In the genomic region with DNA sequence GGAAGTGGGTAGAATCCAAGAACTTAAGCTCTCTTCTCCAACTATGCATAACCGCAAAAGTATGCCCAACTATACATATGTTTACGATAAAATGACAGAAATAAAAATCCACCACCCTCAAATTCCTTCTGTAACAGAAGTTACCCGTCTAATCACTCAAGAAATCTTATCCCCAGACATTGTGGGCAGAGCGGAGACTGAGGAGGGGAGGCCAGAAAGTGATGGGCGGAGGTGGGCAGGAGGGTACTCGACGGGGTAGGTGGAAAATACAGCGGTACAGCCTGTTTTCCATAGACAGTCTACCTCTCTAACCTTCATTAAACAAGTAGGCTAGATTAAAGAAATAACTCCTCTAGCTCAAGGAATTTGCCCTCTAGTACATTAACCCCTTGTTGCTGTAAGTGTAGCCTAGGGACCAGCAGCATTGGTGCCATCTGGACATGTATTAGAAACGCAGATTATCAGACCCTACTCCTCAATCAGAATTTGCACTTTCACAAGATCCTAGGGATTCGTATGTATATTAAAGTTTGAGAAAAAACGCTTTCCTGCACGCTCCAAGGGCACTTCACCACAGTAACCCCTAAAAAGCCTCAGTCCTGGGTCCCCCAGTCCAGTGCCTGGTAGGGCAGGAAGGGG, we compare ENCODE assay signal across 9 cellular contexts. TPM values are rescaled to one million over a fixed set of nuclear protein-coding genes. Genes with fewer than 3 reads are reported as not detected.
DNase-seq lines count a peak whose midpoint lies in the region; ATAC-seq, FAIRE-seq and TF ChIP-seq lines count a peak whose summit lies in the region.
"Had no signal": no experiment of that assay in that cellular context is flagged by ENCODE, and none has a peak within 500 bp of the region (broad histone marks: within the 10 kb centered on the region; RNA-seq: fewer than 3 reads in every experiment).

No MANE protein-coding gene starts in this region.

- peaks cover 21% of the 10 kb centered on the region for H3K4me1 Mint-ChIP-seq in activated T-cell treated with anti-CD3 and anti-CD28 coated beads, Interleukin-2, amount 50 U/mL, for 4 hours (ENCODE audit: low read depth)
- peaks cover 7% of the 10 kb centered on the region for H3K4me1 Mint-ChIP-seq in glutamatergic neuron (ENCODE audit: low read depth, unreplicated experiment)
- peaks cover 18% of the 10 kb centered on the region for H3K4me1 Mint-ChIP-seq in stimulated activated naive CD8-positive, alpha-beta T cell treated with anti-CD3 and anti-CD28 coated beads, Interleukin-15, amount 100 ng/mL, for 72 hours

- H3K9me2 ChIP-seq in SU-DHL-6 (replicated peaks; ENCODE audit: insufficient read depth, low read length) = no peaks in the 10 kb centered on the region

- H3K27ac ChIP-seq in SU-DHL-6 (ENCODE audit: low read depth, low read length) = peak overlapping the region; percentile 59

- H3K79me2 ChIP-seq in SU-DHL-6 (ENCODE audit: insufficient read depth, low read length) = peaks cover 37% of the 10 kb centered on the region

- no peak for DNase-seq in activated T-cell treated with anti-CD3 and anti-CD28 coated beads, Interleukin-2, amount 50 U/mL, for 4 hours
- no peak for DNase-seq in activated T-cell treated with anti-CD3 and anti-CD28 coated beads, Interleukin-2, amount 50 U/mL, for 1 hour
- no peak for DNase-seq in glutamatergic neuron
- DNase-seq in stimulated activated naive CD8-positive, alpha-beta T cell treated with anti-CD3 and anti-CD28 coated beads, Interleukin-15, amount 100 ng/mL, for 72 hours = peak in 1 of 2 donors; percentile 12
- DNase-seq in HTR-8/SVneo (ENCODE audit: insufficient read length, low spot score) = no peak
- DNase-seq in kidney glomerular epithelial cell (lab: John Stamatoyannopoulos, UW) = no peak

- H2AFZ ChIP-seq in SU-DHL-6 (ENCODE audit: low read depth, low read length, severe bottlenecking) = peak overlapping the region; percentile 87

- H4K20me1 ChIP-seq in SU-DHL-6 (ENCODE audit: low read depth, low read length) = peaks cover 14% of the 10 kb centered on the region

- H3K36me3 Mint-ChIP-seq in activated T-cell treated with anti-CD3 and anti-CD28 coated beads, Interleukin-2, amount 50 U/mL, for 4 hours (ENCODE audit: insufficient read depth) = peaks cover 2% of the 10 kb centered on the region
- H3K36me3 Mint-ChIP-seq in glutamatergic neuron (ENCODE audit: unreplicated experiment) = no peaks in the 10 kb centered on the region

- H3K27me3 Mint-ChIP-seq in activated T-cell treated with anti-CD3 and anti-CD28 coated beads, Interleukin-2, amount 50 U/mL, for 4 hours (ENCODE audit: low read depth) = no peaks in the 10 kb centered on the region
- H3K27me3 Mint-ChIP-seq in glutamatergic neuron (ENCODE audit: unreplicated experiment) = peaks cover 4% of the 10 kb centered on the region
- H3K27me3 Mint-ChIP-seq in stimulated activated naive CD8-positive, alpha-beta T cell treated with anti-CD3 and anti-CD28 coated beads, Interleukin-15, amount 100 ng/mL, for 72 hours = no peaks in the 10 kb centered on the region

- H3K9ac ChIP-seq in SU-DHL-6 (ENCODE audit: low read length) = peak overlapping the region; percentile 90

- no peaks in the 10 kb centered on the region for H3F3A ChIP-seq in SU-DHL-6 (ENCODE audit: insufficient read depth)

- peak overlapping the region; percentile 91 for H3K4me3 ChIP-seq in SU-DHL-6 (ENCODE audit: insufficient read depth, low read length, poor library complexity, severe bottlenecking)

- TF ChIP-seq CTCF in SU-DHL-6 (IDR thresholded peaks at IDR 0.05; ENCODE audit: insufficient read depth, low read length, poor library complexity, severe bottlenecking) (no peak), glutamatergic neuron (IDR thresholded peaks at IDR 0.05; ENCODE audit: partially characterized antibody, unreplicated experiment) (no peak)

- peak overlapping the region; percentile 97 for H3K27ac Mint-ChIP-seq in glutamatergic neuron (ENCODE audit: unreplicated experiment)
- peak overlapping the region; percentile 99 for H3K27ac Mint-ChIP-seq in stimulated activated naive CD8-positive, alpha-beta T cell treated with anti-CD3 and anti-CD28 coated beads, Interleukin-15, amount 100 ng/mL, for 72 hours

- H3K36me3 ChIP-seq in SU-DHL-6 (ENCODE audit: low read length) = no peaks in the 10 kb centered on the region; the same call in 1 of the 2 replicates

- H3K4me2 ChIP-seq in SU-DHL-6 (ENCODE audit: low read depth, low read length, poor library complexity, severe bottlenecking) = peak overlapping the region; percentile 91

- peak overlapping the region; percentile 98 for H3K4me3 Mint-ChIP-seq in activated T-cell treated with anti-CD3 and anti-CD28 coated beads, Interleukin-2, amount 50 U/mL, for 4 hours
- H3K4me3 Mint-ChIP-seq in glutamatergic neuron (ENCODE audit: unreplicated experiment) = peak overlapping the region; percentile 98
- H3K4me3 Mint-ChIP-seq in stimulated activated naive CD8-positive, alpha-beta T cell treated with anti-CD3 and anti-CD28 coated beads, Interleukin-15, amount 100 ng/mL, for 72 hours = peak overlapping the region; percentile 94 to 100

- H3K9me3 ChIP-seq in SU-DHL-6 (ENCODE audit: insufficient read depth, low read length) = no peaks in the 10 kb centered on the region

- no peaks in the 10 kb centered on the region for H3K9me3 Mint-ChIP-seq in activated T-cell treated with anti-CD3 and anti-CD28 coated beads, Interleukin-2, amount 50 U/mL, for 4 hours
- H3K9me3 Mint-ChIP-seq in glutamatergic neuron (ENCODE audit: unreplicated experiment) = peaks cover 4% of the 10 kb centered on the region
- H3K9me3 Mint-ChIP-seq in stimulated activated naive CD8-positive, alpha-beta T cell treated with anti-CD3 and anti-CD28 coated beads, Interleukin-15, amount 100 ng/mL, for 72 hours = no peaks in the 10 kb centered on the region

- no peak for ATAC-seq in activated T-cell treated with anti-CD3 and anti-CD28 coated beads, Interleukin-2, amount 50 U/mL, for 4 hours
- ATAC-seq in HG02884 (IDR thresholded peaks at IDR 0.05; ENCODE audit: unreplicated experiment) = peak; percentile 7
- peak; percentile 27 for ATAC-seq in stimulated activated naive CD8-positive, alpha-beta T cell treated with anti-CD3 and anti-CD28 coated beads, Interleukin-15, amount 100 ng/mL, for 72 hours

- no peak for FAIRE-seq in HTR-8/SVneo (lab: Jason Lieb, UNC)
- FAIRE-seq: islet of Langerhans had no signal

- no peaks in the 10 kb centered on the region for H3K27me3 ChIP-seq in SU-DHL-6 (ENCODE audit: low read length)

RNA-seq across cellular contexts. Expression of a gene that starts 0.6 kb away (rescaled TPM):
- 1 to 10 TPM in 1 of 3 donors, under 1 TPM in 2; 0.51 to 1.2 (median 0.53) TPM for total RNA-seq in activated T-cell treated with anti-CD3 and anti-CD28 coated beads, Interleukin-2, amount 50 U/mL, for 4 hours
- 2.0 TPM for total RNA-seq in glutamatergic neuron (ENCODE audit: unreplicated experiment)

RNA-seq across cellular contexts. Expression of a gene that starts 0.7 kb away (rescaled TPM):
- 10 to 100 TPM; 32.2 to 37.5 (median 34.4) TPM for total RNA-seq in activated T-cell treated with anti-CD3 and anti-CD28 coated beads, Interleukin-2, amount 50 U/mL, for 4 hours
- 106 TPM for total RNA-seq in glutamatergic neuron (ENCODE audit: unreplicated experiment)

Comparison
In these comparisons a context has a peak if more than half of its experiments do, and no peak if none do; other contexts are left out.
1. ATAC-seq: peak in HG02884 (single experiment) and stimulated activated naive CD8-positive, alpha-beta T cell treated with anti-CD3 and anti-CD28 coated beads, Interleukin-15, amount 100 ng/mL, for 72 hours (single experiment); none in activated T-cell treated with anti-CD3 and anti-CD28 coated beads, Interleukin-2, amount 50 U/mL, for 4 hours (0 of 2).
2. Peak in every context shown above with its lines, with median percentiles within 50 percentile points of each other: H3K4me3 Mint-ChIP-seq.